In the genomic region with DNA sequence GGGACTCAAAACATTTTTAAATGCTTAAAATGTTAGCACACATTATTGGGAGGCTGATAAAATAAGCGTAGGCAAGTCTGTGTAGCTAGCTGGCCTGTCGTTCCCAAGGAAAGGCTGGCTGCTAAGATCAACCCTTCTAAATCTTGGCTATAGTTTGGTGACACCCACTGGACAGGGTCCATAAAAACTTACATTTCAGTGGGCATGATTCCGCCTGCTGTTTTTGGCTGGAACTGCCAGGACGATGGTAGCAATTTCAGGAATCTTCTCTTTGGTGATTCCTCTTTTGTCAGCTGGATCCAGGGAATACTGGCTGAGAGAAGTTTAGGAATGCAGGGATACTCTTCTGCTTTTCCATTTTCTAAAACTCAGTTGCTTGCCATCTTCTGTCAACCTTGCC, we compare ENCODE assay signal across 10 cellular contexts.
DNase-seq lines count a peak whose midpoint lies in the region; ATAC-seq and TF ChIP-seq lines count a peak whose summit lies in the region.
"Had no signal": no experiment of that assay in that cellular context is flagged by ENCODE, and none has a peak within 500 bp of the region (broad histone marks: within the 10 kb centered on the region; RNA-seq: fewer than 3 reads in every experiment).

No MANE protein-coding gene starts in this region.

- peaks cover 8% of the 10 kb centered on the region for H3K4me1 Mint-ChIP-seq in glutamatergic neuron (ENCODE audit: low read depth, unreplicated experiment)
- no peaks in the 10 kb centered on the region for H3K4me1 Mint-ChIP-seq in CD8-positive, alpha-beta memory T cell
- H3K4me1 Mint-ChIP-seq: stimulated activated naive CD8-positive, alpha-beta T cell treated with anti-CD3 and anti-CD28 coated beads, Interleukin-15, amount 100 ng/mL, for 72 hours had no signal

- no peak overlapping the region for H3K4me3 ChIP-seq in NT2/D1 (ENCODE audit: insufficient read length, low read depth)
- H3K4me3 ChIP-seq in CD8-positive, alpha-beta memory T cell (ENCODE audit: low read length), result no peak overlapping the region
- H3K4me3 ChIP-seq: SK-N-MC had no signal

- H3K9me3 ChIP-seq in NT2/D1 (ENCODE audit: insufficient read depth, low read length), result no peaks in the 10 kb centered on the region
- H3K9me3 ChIP-seq in CD8-positive, alpha-beta memory T cell (ENCODE audit: low read length), result no peaks in the 10 kb centered on the region

- no peak overlapping the region for H3K27ac ChIP-seq in CD8-positive, alpha-beta memory T cell (ENCODE audit: low read depth, low read length)
- H3K27ac ChIP-seq: SK-N-MC had no signal

- ATAC-seq in HG02885 (IDR thresholded peaks at IDR 0.05; ENCODE audit: poor library complexity, unreplicated experiment), result no peak
- ATAC-seq: stimulated activated naive CD8-positive, alpha-beta T cell treated with anti-CD3 and anti-CD28 coated beads, Interleukin-15, amount 100 ng/mL, for 72 hours had no signal

- DNase-seq in NCI-H2196 (lab: John Stamatoyannopoulos, UW; ENCODE audit: unreplicated experiment), result peak; percentile 43
- no peak for DNase-seq in NCI-H2196 treated with DMSO at 0.1 percent for 48 hours (lab: John Stamatoyannopoulos, UW; ENCODE audit: unreplicated experiment)
- peak; percentile 49 for DNase-seq in NT2/D1 (ENCODE audit: low read depth, low spot score)
- no peak for DNase-seq in glutamatergic neuron
- DNase-seq in renal cortical epithelial cell (ENCODE audit: low read depth), result peak; percentile 43
- no peak for DNase-seq in stimulated activated CD4-positive, alpha-beta T cell treated with anti-CD3 and anti-CD28 coated beads, Interleukin-4, amount 100 ng/mL, for 1 hour
- no peak for DNase-seq in CD8-positive, alpha-beta memory T cell
- DNase-seq: stimulated activated naive CD8-positive, alpha-beta T cell treated with anti-CD3 and anti-CD28 coated beads, Interleukin-15, amount 100 ng/mL, for 72 hours had no signal

- H3K27ac Mint-ChIP-seq in glutamatergic neuron (ENCODE audit: unreplicated experiment), result no peak overlapping the region
- no peak overlapping the region for H3K27ac Mint-ChIP-seq in CD8-positive, alpha-beta memory T cell
- H3K27ac Mint-ChIP-seq: stimulated activated naive CD8-positive, alpha-beta T cell treated with anti-CD3 and anti-CD28 coated beads, Interleukin-15, amount 100 ng/mL, for 72 hours had no signal

- H3K4me3 Mint-ChIP-seq in glutamatergic neuron (ENCODE audit: unreplicated experiment), result no peak overlapping the region
- H3K4me3 Mint-ChIP-seq in CD8-positive, alpha-beta memory T cell, result no peak overlapping the region
- H3K4me3 Mint-ChIP-seq: stimulated activated naive CD8-positive, alpha-beta T cell treated with anti-CD3 and anti-CD28 coated beads, Interleukin-15, amount 100 ng/mL, for 72 hours had no signal

- H3K4me1 ChIP-seq in NT2/D1 (ENCODE audit: insufficient read depth, insufficient read length), result no peaks in the 10 kb centered on the region
- no peaks in the 10 kb centered on the region for H3K4me1 ChIP-seq in CD8-positive, alpha-beta memory T cell (ENCODE audit: insufficient read depth, low read length)

- TF ChIP-seq CTCF in glutamatergic neuron (IDR thresholded peaks at IDR 0.05; ENCODE audit: partially characterized antibody, unreplicated experiment), result peak; percentile 41

- no peaks in the 10 kb centered on the region for H3K36me3 Mint-ChIP-seq in glutamatergic neuron (ENCODE audit: unreplicated experiment)
- H3K36me3 Mint-ChIP-seq in CD8-positive, alpha-beta memory T cell, result no peaks in the 10 kb centered on the region

- H3K9ac ChIP-seq in NT2/D1 (ENCODE audit: insufficient read length, low read depth), result no peak overlapping the region

- H3K9me3 Mint-ChIP-seq in glutamatergic neuron (ENCODE audit: unreplicated experiment), result no peaks in the 10 kb centered on the region
- peaks cover 0 to 12% (median 6%) of the 10 kb centered on the region in 5 donors for H3K9me3 Mint-ChIP-seq in CD8-positive, alpha-beta memory T cell
- H3K9me3 Mint-ChIP-seq: stimulated activated naive CD8-positive, alpha-beta T cell treated with anti-CD3 and anti-CD28 coated beads, Interleukin-15, amount 100 ng/mL, for 72 hours had no signal

- H3K36me3 ChIP-seq in NT2/D1 (ENCODE audit: insufficient read depth, insufficient read length, low read length), result no peaks in the 10 kb centered on the region
- no peaks in the 10 kb centered on the region for H3K36me3 ChIP-seq in CD8-positive, alpha-beta memory T cell (ENCODE audit: insufficient read depth, low read length)

- CTCF ChIA-PET in CD8-positive, alpha-beta memory T cell (lab: Charles Lee), result no interaction called here

- H3K27me3 Mint-ChIP-seq in glutamatergic neuron (ENCODE audit: unreplicated experiment), result no peaks in the 10 kb centered on the region
- peaks cover 0 to 1% of the 10 kb centered on the region in 2 donors for H3K27me3 Mint-ChIP-seq in CD8-positive, alpha-beta memory T cell
- H3K27me3 Mint-ChIP-seq: stimulated activated naive CD8-positive, alpha-beta T cell treated with anti-CD3 and anti-CD28 coated beads, Interleukin-15, amount 100 ng/mL, for 72 hours had no signal

- H3K27me3 ChIP-seq in NT2/D1 (ENCODE audit: insufficient read depth, insufficient read length), result no peaks in the 10 kb centered on the region
- no peaks in the 10 kb centered on the region for H3K27me3 ChIP-seq in CD8-positive, alpha-beta memory T cell (ENCODE audit: insufficient read depth, low read length, poor library complexity, severe bottlenecking)

- POLR2A ChIA-PET in CD8-positive, alpha-beta memory T cell (lab: Charles Lee), result no interaction called here

Comparison
In these comparisons a context has a peak if more than half of its experiments do, and no peak if none do; other contexts are left out.
1. DNase-seq: peak in NCI-H2196 (single experiment), NT2/D1 (single experiment) and renal cortical epithelial cell (single experiment); none in NCI-H2196 treated with DMSO at 0.1 percent for 48 hours (single experiment), glutamatergic neuron (single experiment), stimulated activated CD4-positive, alpha-beta T cell treated with anti-CD3 and anti-CD28 coated beads, Interleukin-4, amount 100 ng/mL, for 1 hour (single experiment) and CD8-positive, alpha-beta memory T cell (0 of 5).